1 cellular context compared by ENCODE assay signal in the genomic region with DNA sequence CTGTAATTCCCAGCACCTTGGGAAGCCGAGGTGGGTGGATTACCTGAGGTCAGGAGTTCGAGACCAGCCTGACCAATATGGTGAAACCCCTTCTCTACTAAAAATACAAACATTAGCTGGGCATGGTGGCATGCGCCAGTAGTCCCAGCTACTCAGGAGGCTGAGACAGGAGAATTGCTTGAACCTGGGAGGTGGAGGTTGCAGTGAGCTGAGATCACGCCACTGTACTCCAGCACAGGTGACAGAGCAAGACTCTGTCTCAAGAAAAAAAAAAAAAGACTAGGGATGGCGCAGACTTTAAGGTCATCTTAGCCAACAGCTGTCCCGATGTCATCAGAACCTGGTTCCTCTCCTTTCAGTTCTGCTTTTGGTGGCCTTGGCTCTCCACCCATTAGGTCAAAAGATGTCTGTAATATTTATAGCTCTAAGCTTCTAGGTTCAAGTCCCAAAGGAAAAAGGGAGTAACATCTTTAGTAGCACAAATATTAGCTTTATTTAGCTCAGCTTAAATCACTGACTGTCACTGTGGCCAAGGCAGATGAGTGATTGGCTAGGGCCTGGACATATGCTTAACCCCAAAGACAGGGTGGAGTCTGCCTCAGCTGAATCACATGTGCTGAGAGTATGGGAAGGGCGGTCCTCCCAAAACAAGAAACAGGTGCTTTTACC.
TF ChIP-seq lines count a peak whose summit lies in the region.

No MANE protein-coding gene starts in this region.

TF ChIP-seq in GM12878, 131 proteins besides CTCF, POLR2A, EP300 and RAD21:
- peak; percentile 68; the same call in 1 of the 2 replicates for TF ChIP-seq CBX5 (IDR thresholded peaks at IDR 0.05; ENCODE audit: low read depth)
- TF ChIP-seq DPF2 (IDR thresholded peaks at IDR 0.05), result peak; percentile 75
- peak; percentile 80; the same call in 1 of the 2 replicates for TF ChIP-seq ZBED1 (IDR thresholded peaks at IDR 0.05; ENCODE audit: borderline replicate concordance)
- peak; percentile 80; the same call in 1 of the 2 replicates for TF ChIP-seq MTA2 (IDR thresholded peaks at IDR 0.05; ENCODE audit: low read depth)
- TF ChIP-seq IKZF2 (IDR thresholded peaks at IDR 0.05), result peak; percentile 91 to 92
- TF ChIP-seq BHLHE40 (IDR thresholded peaks at IDR 0.05; ENCODE audit: borderline replicate concordance in 1 of 2, low read depth in 2 of 2, low read length in 1 of 2), result peak in 1 of 2 experiments; percentile 57; a peak in 1 of 4 replicates
- peak; percentile 85 for TF ChIP-seq MEF2B (IDR thresholded peaks at IDR 0.05; ENCODE audit: partially characterized antibody, poor library complexity, severe bottlenecking)
- TF ChIP-seq, protein P1, sequence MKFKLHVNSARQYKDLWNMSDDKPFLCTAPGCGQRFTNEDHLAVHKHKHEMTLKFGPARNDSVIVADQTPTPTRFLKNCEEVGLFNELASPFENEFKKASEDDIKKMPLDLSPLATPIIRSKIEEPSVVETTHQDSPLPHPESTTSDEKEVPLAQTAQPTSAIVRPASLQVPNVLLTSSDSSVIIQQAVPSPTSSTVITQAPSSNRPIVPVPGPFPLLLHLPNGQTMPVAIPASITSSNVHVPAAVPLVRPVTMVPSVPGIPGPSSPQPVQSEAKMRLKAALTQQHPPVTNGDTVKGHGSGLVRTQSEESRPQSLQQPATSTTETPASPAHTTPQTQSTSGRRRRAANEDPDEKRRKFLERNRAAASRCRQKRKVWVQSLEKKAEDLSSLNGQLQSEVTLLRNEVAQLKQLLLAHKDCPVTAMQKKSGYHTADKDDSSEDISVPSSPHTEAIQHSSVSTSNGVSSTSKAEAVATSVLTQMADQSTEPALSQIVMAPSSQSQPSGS (IDR thresholded peaks at IDR 0.05; ENCODE audit: low read length), result peak; percentile 90
- TF ChIP-seq NR2F1 (conservative IDR thresholded peaks at IDR 0.05), result peak; percentile 90
- peak; percentile 97 for TF ChIP-seq TCF12 (IDR thresholded peaks at IDR 0.05; ENCODE audit: low read depth, low read length)
- peak; percentile 86 for TF ChIP-seq NFIC (IDR thresholded peaks at IDR 0.05; ENCODE audit: low read depth, low read length)
- 0 out of 4 replicates have a peak, but pooled peaks of 1 of the 2 experiments have one; percentile 47 for TF ChIP-seq SRF (IDR thresholded peaks at IDR 0.05; ENCODE audit: low read depth in 2 of 2, low read length in 2 of 2)
- TF ChIP-seq SPI1 (IDR thresholded peaks at IDR 0.05; ENCODE audit: borderline replicate concordance, insufficient read depth, low read depth, low read length), result peak; percentile 96
- 0 out of 2 replicates have a peak, but pooled peaks have one; percentile 41 for TF ChIP-seq YY1 (IDR thresholded peaks at IDR 0.05; ENCODE audit: low read depth, low read length)
- TF ChIP-seq BCL11A (IDR thresholded peaks at IDR 0.05; ENCODE audit: low read depth, low read length), result peak; percentile 80
- 0 out of 2 replicates have a peak, but pooled peaks have one; percentile 15 for TF ChIP-seq STAT3 (IDR thresholded peaks at IDR 0.05; ENCODE audit: low read depth, low read length)
- TF ChIP-seq, protein P2, sequence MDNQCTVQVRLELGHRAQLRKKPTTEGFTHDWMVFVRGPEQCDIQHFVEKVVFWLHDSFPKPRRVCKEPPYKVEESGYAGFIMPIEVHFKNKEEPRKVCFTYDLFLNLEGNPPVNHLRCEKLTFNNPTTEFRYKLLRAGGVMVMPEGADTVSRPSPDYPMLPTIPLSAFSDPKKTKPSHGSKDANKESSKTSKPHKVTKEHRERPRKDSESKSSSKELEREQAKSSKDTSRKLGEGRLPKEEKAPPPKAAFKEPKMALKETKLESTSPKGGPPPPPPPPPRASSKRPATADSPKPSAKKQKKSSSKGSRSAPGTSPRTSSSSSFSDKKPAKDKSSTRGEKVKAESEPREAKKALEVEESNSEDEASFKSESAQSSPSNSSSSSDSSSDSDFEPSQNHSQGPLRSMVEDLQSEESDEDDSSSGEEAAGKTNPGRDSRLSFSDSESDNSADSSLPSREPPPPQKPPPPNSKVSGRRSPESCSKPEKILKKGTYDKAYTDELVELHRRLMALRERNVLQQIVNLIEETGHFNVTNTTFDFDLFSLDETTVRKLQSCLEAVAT (IDR thresholded peaks at IDR 0.05), result peak; percentile 54; the same call in 1 of the 2 replicates
- TF ChIP-seq JUNB (IDR thresholded peaks at IDR 0.05), result peak; percentile 36; the same call in 1 of the 2 replicates
- TF ChIP-seq SMARCA5 (IDR thresholded peaks at IDR 0.05), result peak; percentile 85; the same call in 1 of the 2 replicates
- peak; percentile 84; the same call in 1 of the 2 replicates for TF ChIP-seq ZNF217 (IDR thresholded peaks at IDR 0.05)
- TF ChIP-seq SP1 (IDR thresholded peaks at IDR 0.05; ENCODE audit: low read depth, low read length), result peak; percentile 62
- TF ChIP-seq ZNF384 (IDR thresholded peaks at IDR 0.05; ENCODE audit: borderline replicate concordance, low read depth, low read length), result peak; percentile 84
- peak; percentile 92 for TF ChIP-seq IRF4 (IDR thresholded peaks at IDR 0.05; ENCODE audit: low read depth, low read length)
- TF ChIP-seq FOXM1 (IDR thresholded peaks at IDR 0.05; ENCODE audit: low read depth, low read length), result peak; percentile 61; the same call in 1 of the 2 replicates
- 0 out of 3 replicates have a peak, but pooled peaks have one; percentile 26 for TF ChIP-seq POU2F2 (IDR thresholded peaks at IDR 0.05; ENCODE audit: borderline replicate concordance, low read depth, low read length)
- TF ChIP-seq, protein P3, sequence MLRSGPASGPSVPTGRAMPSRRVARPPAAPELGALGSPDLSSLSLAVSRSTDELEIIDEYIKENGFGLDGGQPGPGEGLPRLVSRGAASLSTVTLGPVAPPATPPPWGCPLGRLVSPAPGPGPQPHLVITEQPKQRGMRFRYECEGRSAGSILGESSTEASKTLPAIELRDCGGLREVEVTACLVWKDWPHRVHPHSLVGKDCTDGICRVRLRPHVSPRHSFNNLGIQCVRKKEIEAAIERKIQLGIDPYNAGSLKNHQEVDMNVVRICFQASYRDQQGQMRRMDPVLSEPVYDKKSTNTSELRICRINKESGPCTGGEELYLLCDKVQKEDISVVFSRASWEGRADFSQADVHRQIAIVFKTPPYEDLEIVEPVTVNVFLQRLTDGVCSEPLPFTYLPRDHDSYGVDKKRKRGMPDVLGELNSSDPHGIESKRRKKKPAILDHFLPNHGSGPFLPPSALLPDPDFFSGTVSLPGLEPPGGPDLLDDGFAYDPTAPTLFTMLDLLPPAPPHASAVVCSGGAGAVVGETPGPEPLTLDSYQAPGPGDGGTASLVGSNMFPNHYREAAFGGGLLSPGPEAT (IDR thresholded peaks at IDR 0.05; ENCODE audit: low read depth), result peak; percentile 56; the same call in 1 of the 2 replicates
- 0 out of 2 replicates have a peak, but pooled peaks have one; percentile 15 for TF ChIP-seq BMI1 (IDR thresholded peaks at IDR 0.05; ENCODE audit: borderline replicate concordance)
- TF ChIP-seq, protein P4, sequence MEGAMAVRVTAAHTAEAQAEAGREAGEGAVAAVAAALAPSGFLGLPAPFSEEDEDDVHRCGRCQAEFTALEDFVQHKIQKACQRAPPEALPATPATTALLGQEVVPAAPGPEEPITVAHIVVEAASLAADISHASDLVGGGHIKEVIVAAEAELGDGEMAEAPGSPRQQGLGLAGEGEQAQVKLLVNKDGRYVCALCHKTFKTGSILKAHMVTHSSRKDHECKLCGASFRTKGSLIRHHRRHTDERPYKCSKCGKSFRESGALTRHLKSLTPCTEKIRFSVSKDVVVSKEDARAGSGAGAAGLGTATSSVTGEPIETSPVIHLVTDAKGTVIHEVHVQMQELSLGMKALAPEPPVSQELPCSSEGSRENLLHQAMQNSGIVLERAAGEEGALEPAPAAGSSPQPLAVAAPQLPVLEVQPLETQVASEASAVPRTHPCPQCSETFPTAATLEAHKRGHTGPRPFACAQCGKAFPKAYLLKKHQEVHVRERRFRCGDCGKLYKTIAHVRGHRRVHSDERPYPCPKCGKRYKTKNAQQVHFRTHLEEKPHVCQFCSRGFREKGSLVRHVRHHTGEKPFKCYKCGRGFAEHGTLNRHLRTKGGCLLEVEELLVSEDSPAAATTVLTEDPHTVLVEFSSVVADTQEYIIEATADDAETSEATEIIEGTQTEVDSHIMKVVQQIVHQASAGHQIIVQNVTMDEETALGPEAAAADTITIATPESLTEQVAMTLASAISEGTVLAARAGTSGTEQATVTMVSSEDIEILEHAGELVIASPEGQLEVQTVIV (IDR thresholded peaks at IDR 0.05; ENCODE audit: borderline replicate concordance, partially characterized antibody), result peak; percentile 13
- TF ChIP-seq MEF2A (IDR thresholded peaks at IDR 0.05; ENCODE audit: insufficient read depth, low read depth, low read length), result peak; percentile 83
- peak; percentile 88 for TF ChIP-seq ATF7 (IDR thresholded peaks at IDR 0.05; ENCODE audit: low read depth)
- TF ChIP-seq PML (IDR thresholded peaks at IDR 0.05; ENCODE audit: low read length), result 0 out of 2 replicates have a peak, but pooled peaks have one; percentile 8
- TF ChIP-seq EED (IDR thresholded peaks at IDR 0.05; ENCODE audit: low read depth), result peak; percentile 85
- TF ChIP-seq, protein P5, sequence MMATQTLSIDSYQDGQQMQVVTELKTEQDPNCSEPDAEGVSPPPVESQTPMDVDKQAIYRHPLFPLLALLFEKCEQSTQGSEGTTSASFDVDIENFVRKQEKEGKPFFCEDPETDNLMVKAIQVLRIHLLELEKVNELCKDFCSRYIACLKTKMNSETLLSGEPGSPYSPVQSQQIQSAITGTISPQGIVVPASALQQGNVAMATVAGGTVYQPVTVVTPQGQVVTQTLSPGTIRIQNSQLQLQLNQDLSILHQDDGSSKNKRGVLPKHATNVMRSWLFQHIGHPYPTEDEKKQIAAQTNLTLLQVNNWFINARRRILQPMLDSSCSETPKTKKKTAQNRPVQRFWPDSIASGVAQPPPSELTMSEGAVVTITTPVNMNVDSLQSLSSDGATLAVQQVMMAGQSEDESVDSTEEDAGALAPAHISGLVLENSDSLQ (IDR thresholded peaks at IDR 0.05), result peak; percentile 81
- TF ChIP-seq TBL1XR1 (IDR thresholded peaks at IDR 0.05; ENCODE audit: low read depth, low read length), result peak; percentile 82
- TF ChIP-seq TCF3 (IDR thresholded peaks at IDR 0.05; ENCODE audit: borderline replicate concordance, insufficient read depth, low read depth, low read length), result peak; percentile 94
- TF ChIP-seq, protein P6, sequence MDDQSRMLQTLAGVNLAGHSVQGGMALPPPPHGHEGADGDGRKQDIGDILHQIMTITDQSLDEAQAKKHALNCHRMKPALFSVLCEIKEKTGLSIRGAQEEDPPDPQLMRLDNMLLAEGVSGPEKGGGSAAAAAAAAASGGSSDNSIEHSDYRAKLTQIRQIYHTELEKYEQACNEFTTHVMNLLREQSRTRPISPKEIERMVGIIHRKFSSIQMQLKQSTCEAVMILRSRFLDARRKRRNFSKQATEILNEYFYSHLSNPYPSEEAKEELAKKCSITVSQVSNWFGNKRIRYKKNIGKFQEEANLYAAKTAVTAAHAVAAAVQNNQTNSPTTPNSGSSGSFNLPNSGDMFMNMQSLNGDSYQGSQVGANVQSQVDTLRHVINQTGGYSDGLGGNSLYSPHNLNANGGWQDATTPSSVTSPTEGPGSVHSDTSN (IDR thresholded peaks at IDR 0.05; ENCODE audit: insufficient replicate concordance, low read depth, low read length), result peak; percentile 46
- peak; percentile 85 for TF ChIP-seq CREM (IDR thresholded peaks at IDR 0.05; ENCODE audit: low read depth)
- TF ChIP-seq HDGF (IDR thresholded peaks at IDR 0.05), result peak; percentile 72; the same call in 1 of the 2 replicates
- TF ChIP-seq ETV6 (conservative IDR thresholded peaks at IDR 0.05 in 1 of 2, IDR thresholded peaks at IDR 0.05 in 1 of 2; ENCODE audit: borderline replicate concordance in 1 of 2, low read depth in 1 of 2), result peak in 1 of 2 experiments; percentile 19; a peak in 1 of 4 replicates
- TF ChIP-seq RUNX3 (IDR thresholded peaks at IDR 0.05; ENCODE audit: low read length), result peak; percentile 73
- peak; percentile 85 for TF ChIP-seq NBN (IDR thresholded peaks at IDR 0.05)
- peak; percentile 70 for TF ChIP-seq PAX5 (IDR thresholded peaks at IDR 0.05; ENCODE audit: borderline replicate concordance, low read depth, low read length)
- TF ChIP-seq, protein P7, sequence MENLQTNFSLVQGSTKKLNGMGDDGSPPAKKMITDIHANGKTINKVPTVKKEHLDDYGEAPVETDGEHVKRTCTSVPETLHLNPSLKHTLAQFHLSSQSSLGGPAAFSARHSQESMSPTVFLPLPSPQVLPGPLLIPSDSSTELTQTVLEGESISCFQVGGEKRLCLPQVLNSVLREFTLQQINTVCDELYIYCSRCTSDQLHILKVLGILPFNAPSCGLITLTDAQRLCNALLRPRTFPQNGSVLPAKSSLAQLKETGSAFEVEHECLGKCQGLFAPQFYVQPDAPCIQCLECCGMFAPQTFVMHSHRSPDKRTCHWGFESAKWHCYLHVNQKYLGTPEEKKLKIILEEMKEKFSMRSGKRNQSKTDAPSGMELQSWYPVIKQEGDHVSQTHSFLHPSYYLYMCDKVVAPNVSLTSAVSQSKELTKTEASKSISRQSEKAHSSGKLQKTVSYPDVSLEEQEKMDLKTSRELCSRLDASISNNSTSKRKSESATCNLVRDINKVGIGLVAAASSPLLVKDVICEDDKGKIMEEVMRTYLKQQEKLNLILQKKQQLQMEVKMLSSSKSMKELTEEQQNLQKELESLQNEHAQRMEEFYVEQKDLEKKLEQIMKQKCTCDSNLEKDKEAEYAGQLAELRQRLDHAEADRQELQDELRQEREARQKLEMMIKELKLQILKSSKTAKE (IDR thresholded peaks at IDR 0.05; ENCODE audit: low read depth, poor library complexity, severe bottlenecking), result peak; percentile 91
- TF ChIP-seq IKZF1 (conservative IDR thresholded peaks at IDR 0.05), result peak; percentile 88
- peak; percentile 92 for TF ChIP-seq CREB1 (IDR thresholded peaks at IDR 0.05; ENCODE audit: low read depth)
